Comparison of ENCODE assay signal across 28 cellular contexts in genomic region chr3:97687734-97688133, GRCh38.
DNase-seq lines count a peak whose midpoint lies in the region; ATAC-seq and TF ChIP-seq lines count a peak whose summit lies in the region.
"Had no signal": no experiment of that assay in that cellular context is flagged by ENCODE, and none has a peak within 500 bp of the region (broad histone marks: within the 10 kb centered on the region; RNA-seq: fewer than 3 reads in every experiment).

No MANE protein-coding gene starts in this region.

- H3K4me3 ChIP-seq in HEK293 (ENCODE audit: low read depth, low read length): no peak overlapping the region
- H3K4me3 ChIP-seq: ascending aorta; BLaER1 treated with 17β-estradiol and CSF1 and Interleukin-3, amounts not matched to agents 10 nM and 100 nM; gastroesophageal sphincter; sigmoid colon; upper lobe of left lung had no signal

- no peak overlapping the region for H3K4me3 Mint-ChIP-seq in WTC11
- H3K4me3 Mint-ChIP-seq in activated CD4-positive, alpha-beta T cell treated with anti-CD3 and anti-CD28 coated beads, Interleukin-2, amount 10 ng/mL, durations not matched to agents 7 days and 5 days: no peak overlapping the region
- H3K4me3 Mint-ChIP-seq: activated CD4-positive, alpha-beta memory T cell treated with anti-CD3 and anti-CD28 coated beads, Interleukin-2, amount 10 ng/mL, durations not matched to agents 7 days and 5 days; activated naive CD8-positive, alpha-beta T cell; central memory CD8-positive, alpha-beta T cell; stimulated activated effector memory CD8-positive, alpha-beta T cell treated with anti-CD3 and anti-CD28 coated beads, Interleukin-12 subunit alpha, Interleukin-12 subunit beta, amount 100 ng/mL, for 72 hours had no signal

- peaks cover 5% of the 10 kb centered on the region; the same call in 1 of the 2 replicates for H3K36me3 Mint-ChIP-seq in WTC11
- no peaks in the 10 kb centered on the region for H3K36me3 Mint-ChIP-seq in activated CD4-positive, alpha-beta T cell treated with anti-CD3 and anti-CD28 coated beads, Interleukin-2, amount 10 ng/mL, durations not matched to agents 7 days and 5 days (ENCODE audit: low read depth)
- H3K36me3 Mint-ChIP-seq: activated naive CD8-positive, alpha-beta T cell; stimulated activated effector memory CD8-positive, alpha-beta T cell treated with anti-CD3 and anti-CD28 coated beads, Interleukin-12 subunit alpha, Interleukin-12 subunit beta, amount 100 ng/mL, for 72 hours had no signal

- peak overlapping the region; percentile 72; the same call in 1 of the 2 replicates for H3K27ac Mint-ChIP-seq in WTC11
- no peak overlapping the region for H3K27ac Mint-ChIP-seq in activated CD4-positive, alpha-beta T cell treated with anti-CD3 and anti-CD28 coated beads, Interleukin-2, amount 10 ng/mL, durations not matched to agents 7 days and 5 days
- H3K27ac Mint-ChIP-seq: activated CD4-positive, alpha-beta memory T cell treated with anti-CD3 and anti-CD28 coated beads, Interleukin-2, amount 10 ng/mL, durations not matched to agents 7 days and 5 days; activated naive CD8-positive, alpha-beta T cell; progenitor cell of endocrine pancreas; stimulated activated effector memory CD8-positive, alpha-beta T cell treated with anti-CD3 and anti-CD28 coated beads, Interleukin-12 subunit alpha, Interleukin-12 subunit beta, amount 100 ng/mL, for 72 hours had no signal

- H3K9me3 ChIP-seq in HEK293 (ENCODE audit: control insufficient read depth, insufficient read depth, low read depth, low read length): no peaks in the 10 kb centered on the region
- H3K9me3 ChIP-seq: ascending aorta; BLaER1 treated with 17β-estradiol and CSF1 and Interleukin-3, amounts not matched to agents 10 nM and 100 nM; gastroesophageal sphincter; neutrophil; sigmoid colon; upper lobe of left lung had no signal

- peaks cover 25% of the 10 kb centered on the region for H3K4me1 Mint-ChIP-seq in WTC11
- no peaks in the 10 kb centered on the region for H3K4me1 Mint-ChIP-seq in activated CD4-positive, alpha-beta T cell treated with anti-CD3 and anti-CD28 coated beads, Interleukin-2, amount 10 ng/mL, durations not matched to agents 7 days and 5 days
- H3K4me1 Mint-ChIP-seq: activated CD4-positive, alpha-beta memory T cell treated with anti-CD3 and anti-CD28 coated beads, Interleukin-2, amount 10 ng/mL, durations not matched to agents 7 days and 5 days; central memory CD8-positive, alpha-beta T cell; stimulated activated effector memory CD8-positive, alpha-beta T cell treated with anti-CD3 and anti-CD28 coated beads, Interleukin-12 subunit alpha, Interleukin-12 subunit beta, amount 100 ng/mL, for 72 hours had no signal

- CTCF ChIA-PET in HEK293 (lab: Yijun Ruan, JAX): interaction anchor here (0.7 kb wide), 1 partner anchor 16 kb away, joined by 3 read pairs; no protein-coding TSS in a partner anchor
- CTCF ChIA-PET in WTC11 (lab: Charles Lee): interaction anchor here (0.8 to 2.6 kb wide), 2 partner anchors 32 to 335 kb away, joined by 5 to 6 read pairs; no protein-coding TSS in a partner anchor
- CTCF ChIA-PET in activated CD4-positive, alpha-beta T cell treated with anti-CD3 and anti-CD28 coated beads, Interleukin-2, amount 10 ng/mL, durations not matched to agents 7 days and 5 days (lab: Charles Lee): no interaction called here

- H3K27me3 Mint-ChIP-seq in WTC11 (ENCODE audit: low read depth): no peaks in the 10 kb centered on the region
- no peaks in the 10 kb centered on the region for H3K27me3 Mint-ChIP-seq in activated CD4-positive, alpha-beta T cell treated with anti-CD3 and anti-CD28 coated beads, Interleukin-2, amount 10 ng/mL, durations not matched to agents 7 days and 5 days
- H3K27me3 Mint-ChIP-seq: activated CD4-positive, alpha-beta memory T cell treated with anti-CD3 and anti-CD28 coated beads, Interleukin-2, amount 10 ng/mL, durations not matched to agents 7 days and 5 days; central memory CD8-positive, alpha-beta T cell; progenitor cell of endocrine pancreas had no signal

- POLR2A ChIA-PET in HEK293 (lab: Yijun Ruan, JAX): no interaction called here
- POLR2A ChIA-PET in WTC11 (lab: Charles Lee): no interaction called here
- POLR2A ChIA-PET in activated CD4-positive, alpha-beta T cell treated with anti-CD3 and anti-CD28 coated beads, Interleukin-2, amount 10 ng/mL, durations not matched to agents 7 days and 5 days (lab: Charles Lee): no interaction called here

- DNase-seq in WTC11 (ENCODE audit: low spot score) (peak; percentile 41), iPS DF 4.7 (ENCODE audit: extremely low read depth, low spot score) (peak; percentile 79), renal cortical epithelial cell (ENCODE audit: low read depth) (peak; percentile 75), SHP77 treated with DMSO at 0.1 percent for 48 hours (lab: John Stamatoyannopoulos, UW) (no peak)
- DNase-seq in activated CD4-positive, alpha-beta T cell treated with anti-CD3 and anti-CD28 coated beads, Interleukin-2, amount 10 ng/mL, durations not matched to agents 7 days and 5 days: no peak
- DNase-seq: activated CD4-positive, alpha-beta memory T cell treated with anti-CD3 and anti-CD28 coated beads, Interleukin-2, amount 10 ng/mL, durations not matched to agents 7 days and 5 days; Calu3; dermis blood vessel endothelial cell; DND-41; IMR-90; left colon; NCI-H1092; NCI-H187 treated with DMSO at 0.1 percent for 48 hours; NCI-H526; RPMI8226; sigmoid colon; stimulated activated CD4-positive, alpha-beta T cell treated with anti-CD3 and anti-CD28 coated beads, Interleukin-4, amount 100 ng/mL, for 24 hours; upper lobe of left lung had no signal

- ATAC-seq in WTC11 (peak; percentile 100), HG03196 (IDR thresholded peaks at IDR 0.05; ENCODE audit: unreplicated experiment) (no peak)
- ATAC-seq: gastroesophageal sphincter; left colon; stimulated activated effector memory CD8-positive, alpha-beta T cell treated with anti-CD3 and anti-CD28 coated beads, Interleukin-12 subunit alpha, Interleukin-12 subunit beta, amount 100 ng/mL, for 72 hours had no signal

- no peaks in the 10 kb centered on the region for H3K36me3 ChIP-seq in HEK293 (ENCODE audit: control insufficient read depth in 2 of 2, insufficient read depth in 1 of 2, low read length in 2 of 2)
- H3K36me3 ChIP-seq: ascending aorta; BLaER1 treated with 17β-estradiol and CSF1 and Interleukin-3, amounts not matched to agents 10 nM and 100 nM; gastroesophageal sphincter; neutrophil; sigmoid colon; upper lobe of left lung had no signal

- no peak for TF ChIP-seq CTCF in HEK293 (tag by site-specific recombination; IDR thresholded peaks at IDR 0.05)
- TF ChIP-seq CTCF in WTC11 (IDR thresholded peaks at IDR 0.05): no peak

- H3K27ac ChIP-seq in HEK293 (ENCODE audit: extremely low read depth, low read depth, low read length): no peak overlapping the region
- H3K27ac ChIP-seq: ascending aorta; BLaER1 treated with 17β-estradiol and CSF1 and Interleukin-3, amounts not matched to agents 10 nM and 100 nM; gastroesophageal sphincter; neutrophil; sigmoid colon; upper lobe of left lung had no signal

- peaks cover 6% of the 10 kb centered on the region for H3K9me3 Mint-ChIP-seq in WTC11
- no peaks in the 10 kb centered on the region for H3K9me3 Mint-ChIP-seq in activated CD4-positive, alpha-beta T cell treated with anti-CD3 and anti-CD28 coated beads, Interleukin-2, amount 10 ng/mL, durations not matched to agents 7 days and 5 days
- H3K9me3 Mint-ChIP-seq: activated CD4-positive, alpha-beta memory T cell treated with anti-CD3 and anti-CD28 coated beads, Interleukin-2, amount 10 ng/mL, durations not matched to agents 7 days and 5 days; central memory CD8-positive, alpha-beta T cell; stimulated activated effector memory CD8-positive, alpha-beta T cell treated with anti-CD3 and anti-CD28 coated beads, Interleukin-12 subunit alpha, Interleukin-12 subunit beta, amount 100 ng/mL, for 72 hours had no signal

- H3K4me1 ChIP-seq in HEK293 (ENCODE audit: control insufficient read depth, insufficient read depth, low read length): no peaks in the 10 kb centered on the region
- H3K4me1 ChIP-seq: ascending aorta, gastroesophageal sphincter, upper lobe of left lung had no signal

TF ChIP-seq in HEK293, 187 proteins besides CTCF, POLR2A, EP300 and RAD21 (continues in another document):
- no peak for TF ChIP-seq HOXC10 (CRISPR knock-in tag; IDR thresholded peaks at IDR 0.05)
- no peak for TF ChIP-seq ATF2 (tag by site-specific recombination; IDR thresholded peaks at IDR 0.05; ENCODE audit: low read depth)
- TF ChIP-seq SP2 (tag by site-specific recombination; IDR thresholded peaks at IDR 0.05): no peak
- TF ChIP-seq ZNF114 (tag by site-specific recombination; IDR thresholded peaks at IDR 0.05): no peak
- peak; percentile 77 for TF ChIP-seq SCRT2 (tag by site-specific recombination; IDR thresholded peaks at IDR 0.05)

TF ChIP-seq in WTC11, 78 proteins besides CTCF, POLR2A, EP300 and RAD21 (continues in another document):
- TF ChIP-seq ZNF425 (CRISPR knock-in tag; conservative IDR thresholded peaks at IDR 0.05) (peak; percentile 74; the same call in 1 of the 2 replicates), HMGXB4 (CRISPR knock-in tag; IDR thresholded peaks at IDR 0.05) (no peak)

Comparison
In these comparisons a context has a peak if more than half of its experiments do, and no peak if none do; other contexts are left out.
1. DNase-seq: peak in WTC11 (single experiment), iPS DF 4.7 (single experiment) and renal cortical epithelial cell (single experiment); none in SHP77 treated with DMSO at 0.1 percent for 48 hours (single experiment) and activated CD4-positive, alpha-beta T cell treated with anti-CD3 and anti-CD28 coated beads, Interleukin-2, amount 10 ng/mL, durations not matched to agents 7 days and 5 days (single experiment).